In genomic region chr2:3728104-3729054, GRCh38 we compare ENCODE assay signal across 8 cellular contexts. TPM values are rescaled to one million over a fixed set of nuclear protein-coding genes. Genes with fewer than 3 reads are reported as not detected.
DNase-seq lines count a peak whose midpoint lies in the region; ATAC-seq, FAIRE-seq and TF ChIP-seq lines count a peak whose summit lies in the region.

No MANE protein-coding gene starts in this region.

- H3K36me3 Mint-ChIP-seq in GM23338 (ENCODE audit: low read depth): no peaks in the 10 kb centered on the region
- H3K36me3 Mint-ChIP-seq in CD8-positive, alpha-beta memory T cell: peaks cover 0 to 1% (median 0%) of the 10 kb centered on the region in 3 donors
- H3K36me3 Mint-ChIP-seq in effector memory CD8-positive, alpha-beta T cell (ENCODE audit: insufficient read depth): peaks cover 3% of the 10 kb centered on the region

- H4K20me1 ChIP-seq in BLaER1 (no peaks in the 10 kb centered on the region), GM23338 (replicated peaks; ENCODE audit: insufficient read depth) (no peaks in the 10 kb centered on the region), K562 (replicated peaks; ENCODE audit: control insufficient read depth, insufficient read depth, low read length) (no peaks in the 10 kb centered on the region)

- H3K79me2 ChIP-seq in GM23338 (replicated peaks; ENCODE audit: insufficient read depth): no peaks in the 10 kb centered on the region
- no peaks in the 10 kb centered on the region for H3K79me2 ChIP-seq in K562 (ENCODE audit: control insufficient read depth, insufficient read depth, low read length)

- H3K27me3 Mint-ChIP-seq in GM23338 (ENCODE audit: insufficient read depth, low read depth, poor library complexity): peaks cover 5% of the 10 kb centered on the region
- peaks cover 16 to 37% of the 10 kb centered on the region in 2 donors for H3K27me3 Mint-ChIP-seq in CD8-positive, alpha-beta memory T cell
- peaks cover 26 to 58% of the 10 kb centered on the region in 2 donors for H3K27me3 Mint-ChIP-seq in effector memory CD8-positive, alpha-beta T cell

- TF ChIP-seq POLR2A in K562 (conservative IDR thresholded peaks at IDR 0.05): no peak

- ATAC-seq in GM23338: peak; percentile 55
- ATAC-seq in K562: peak; percentile 74; the same call in 2 of the 3 replicates
- peak; percentile 49 for ATAC-seq in aorta (ENCODE audit: low FRiP score)
- ATAC-seq in effector memory CD8-positive, alpha-beta T cell (replicated peaks): no peak

- H3K4me3 ChIP-seq in BLaER1 (no peak overlapping the region), GM23338 (no peak overlapping the region), K562 (no peak overlapping the region), aorta (ENCODE audit: low read length in 2 of 2) (no peak overlapping the region)
- no peak overlapping the region for H3K4me3 ChIP-seq in CD8-positive, alpha-beta memory T cell (ENCODE audit: low read length)

- no peaks in the 10 kb centered on the region for H3F3A ChIP-seq in GM23338 (replicated peaks; ENCODE audit: low read depth)

- no peak for TF ChIP-seq EP300 in K562 (IDR thresholded peaks at IDR 0.05; ENCODE audit: low read length)

- H3K4me1 ChIP-seq in BLaER1: peaks cover 17% of the 10 kb centered on the region
- H3K4me1 ChIP-seq in GM23338 (ENCODE audit: insufficient read depth): no peaks in the 10 kb centered on the region; the same call in 1 of the 2 replicates
- H3K4me1 ChIP-seq in K562 (replicated peaks in 1 of 2; ENCODE audit: control insufficient read depth in 2 of 2, insufficient read depth in 2 of 2, low read length in 2 of 2): no peaks in the 10 kb centered on the region
- no peaks in the 10 kb centered on the region for H3K4me1 ChIP-seq in aorta (ENCODE audit: control insufficient read depth in 1 of 2, insufficient read depth in 2 of 2, low read length in 2 of 2)
- no peaks in the 10 kb centered on the region for H3K4me1 ChIP-seq in CD8-positive, alpha-beta memory T cell (ENCODE audit: insufficient read depth, low read length)

- DNase-seq in GM23338 (ENCODE audit: low spot score): peak; percentile 80
- peak; percentile 44 for DNase-seq in NCI-H460 (ENCODE audit: extremely low read depth, low read depth)
- DNase-seq in K562 (ENCODE audit: extremely low read depth in 1 of 4, low spot score in 3 of 4): peak; percentile 42 to 49 (median 46)
- peak; percentile 51 for DNase-seq in kidney tubule cell (ENCODE audit: low spot score)
- peak in 1 of 2 donors; percentile 54 for DNase-seq in aorta
- no peak for DNase-seq in CD8-positive, alpha-beta memory T cell
- no peak for DNase-seq in effector memory CD8-positive, alpha-beta T cell

- H2AFZ ChIP-seq in GM23338 (peak overlapping the region; percentile 25; the same call in 1 of the 2 replicates), K562 (ENCODE audit: low read depth, low read length) (no peak overlapping the region)

- H3K9me3 Mint-ChIP-seq in GM23338: peaks cover 76% of the 10 kb centered on the region
- H3K9me3 Mint-ChIP-seq in CD8-positive, alpha-beta memory T cell: peaks cover 0 to 10% (median 0%) of the 10 kb centered on the region in 5 donors
- H3K9me3 Mint-ChIP-seq in effector memory CD8-positive, alpha-beta T cell: no peaks in the 10 kb centered on the region

- TF ChIP-seq CTCF in GM23338 (conservative IDR thresholded peaks at IDR 0.05; ENCODE audit: low read depth in 2 of 2) (peak; percentile 54 to 60), K562 (IDR thresholded peaks at IDR 0.05 in 2 of 3, conservative IDR thresholded peaks at IDR 0.05 in 1 of 3; ENCODE audit: insufficient read depth in 2 of 3, low read depth in 1 of 3, low read length in 3 of 3) (peak; percentile 44 to 67 (median 49); a peak in 5 of 6 replicates)

- H3K4me3 Mint-ChIP-seq in GM23338: peak overlapping the region; percentile 56
- H3K4me3 Mint-ChIP-seq in CD8-positive, alpha-beta memory T cell: no peak overlapping the region
- no peak overlapping the region for H3K4me3 Mint-ChIP-seq in effector memory CD8-positive, alpha-beta T cell

- no peaks in the 10 kb centered on the region for H3K9me1 ChIP-seq in K562 (ENCODE audit: control insufficient read depth, insufficient read depth, low read length)

- no peak overlapping the region for H3K27ac Mint-ChIP-seq in GM23338
- H3K27ac Mint-ChIP-seq in CD8-positive, alpha-beta memory T cell: no peak overlapping the region
- H3K27ac Mint-ChIP-seq in effector memory CD8-positive, alpha-beta T cell: no peak overlapping the region

- no peaks in the 10 kb centered on the region for H3K27me3 ChIP-seq in BLaER1
- no peaks in the 10 kb centered on the region for H3K27me3 ChIP-seq in GM23338 (ENCODE audit: insufficient read depth)
- peaks cover 0 to 19% of the 10 kb centered on the region in 2 experiments; a peak in 2 of 5 replicates for H3K27me3 ChIP-seq in K562 (ENCODE audit: control insufficient read depth in 2 of 2, insufficient read depth in 2 of 2, low read length in 2 of 2)
- H3K27me3 ChIP-seq in aorta (ENCODE audit: control insufficient read depth in 1 of 2, insufficient read depth in 2 of 2, low read length in 1 of 2): no peaks in the 10 kb centered on the region
- H3K27me3 ChIP-seq in CD8-positive, alpha-beta memory T cell (ENCODE audit: insufficient read depth, low read length, poor library complexity, severe bottlenecking): no peaks in the 10 kb centered on the region

- H3K4me2 ChIP-seq in BLaER1 (peak overlapping the region; percentile 62), GM23338 (no peak overlapping the region), K562 (ENCODE audit: insufficient read depth, low read length) (no peak overlapping the region)

- H3K4me1 Mint-ChIP-seq in GM23338: peaks cover 3% of the 10 kb centered on the region; the same call in 2 of the 3 replicates
- peaks cover 0 to 2% (median 0%) of the 10 kb centered on the region in 3 donors for H3K4me1 Mint-ChIP-seq in CD8-positive, alpha-beta memory T cell
- H3K4me1 Mint-ChIP-seq in effector memory CD8-positive, alpha-beta T cell (ENCODE audit: low read depth in 2 of 2): no peaks in the 10 kb centered on the region

- in situ Hi-C loops in K562 (cut with MboI): no loop called here

- intact Hi-C loops in K562 (cut with micrococcal nuclease): loop anchor here (1.0 to 2.0 kb wide), 2 partner anchors 53 to 98 kb away; no protein-coding TSS in a partner anchor
- intact Hi-C loops in aorta (cut with DNase I): loop anchor here in 1 of 2 donors (5.0 kb wide), 1 partner anchor 49 kb away; no protein-coding TSS in a partner anchor

- H3K9me2 ChIP-seq in GM23338 (ENCODE audit: insufficient read depth): no peaks in the 10 kb centered on the region

- H3K9ac ChIP-seq in BLaER1 (peak overlapping the region; percentile 49; the same call in 1 of the 2 replicates), K562 (ENCODE audit: insufficient read depth in 1 of 2, low read depth in 2 of 2, low read length in 2 of 2) (no peak overlapping the region)

- WGBS in K562 (ENCODE audit: insufficient coverage, low coverage, missing lambda C conversion rate): under 1% methylated on average over 20 of the region's 22 CpGs
- 23 to 27% methylated on average over 22 of the region's 22 CpGs for WGBS in aorta, 2 donors

- POLR2A ChIA-PET in K562 (lab: Yijun Ruan, JAX): interaction anchor here (0.7 kb wide), 1 partner anchor 53 kb away, joined by 3 read pairs; no protein-coding TSS in a partner anchor
- POLR2A ChIA-PET in CD8-positive, alpha-beta memory T cell (lab: Charles Lee): no interaction called here

- H3K9me3 ChIP-seq in BLaER1 (no peaks in the 10 kb centered on the region), K562 (replicated peaks; ENCODE audit: control insufficient read depth, insufficient read depth, low read depth, low read length) (no peaks in the 10 kb centered on the region), aorta (ENCODE audit: control insufficient read depth, low read length) (no peaks in the 10 kb centered on the region)
- H3K9me3 ChIP-seq in CD8-positive, alpha-beta memory T cell (ENCODE audit: low read length): no peaks in the 10 kb centered on the region

- FAIRE-seq in K562 (lab: Jason Lieb, UNC): peak; percentile 88

- H3K27ac ChIP-seq in BLaER1: peak overlapping the region; percentile 31; the same call in 1 of the 2 replicates
- H3K27ac ChIP-seq in GM23338 (ENCODE audit: low read depth): no peak overlapping the region
- no peak overlapping the region for H3K27ac ChIP-seq in K562 (ENCODE audit: extremely low read depth, low read depth, low read length)
- no peak overlapping the region for H3K27ac ChIP-seq in aorta (ENCODE audit: low read depth in 1 of 2, low read length in 2 of 2)
- no peak overlapping the region for H3K27ac ChIP-seq in CD8-positive, alpha-beta memory T cell (ENCODE audit: low read depth, low read length)

- TF ChIP-seq RAD21 in K562 (CRISPR knock-in tag; conservative IDR thresholded peaks at IDR 0.05 in 1 of 2, IDR thresholded peaks at IDR 0.05 in 1 of 2): peak; percentile 40 to 63; a peak in 3 of 4 replicates

- no TSS peak for BruUV-seq in K562 (replicated peaks; lab: Mats Ljungman, UMichigan)

- CTCF ChIA-PET in K562 (lab: Yijun Ruan, JAX; ENCODE audit: low intra/inter-chr PET ratio): interaction anchor here (0.6 to 0.7 kb wide), 2 partner anchors 760 to 796 kb away, joined by 3 read pairs; no protein-coding TSS in a partner anchor
- CTCF ChIA-PET in CD8-positive, alpha-beta memory T cell (lab: Charles Lee): interaction anchor here (1.0 to 1.2 kb wide), 2 partner anchors 10 to 11 kb away, joined by 3 read pairs; no protein-coding TSS in a partner anchor

- H3K36me3 ChIP-seq in BLaER1 (no peaks in the 10 kb centered on the region), GM23338 (ENCODE audit: insufficient read depth) (no peaks in the 10 kb centered on the region), K562 (ENCODE audit: control insufficient read depth, insufficient read depth, low read length) (no peaks in the 10 kb centered on the region), aorta (ENCODE audit: control insufficient read depth in 1 of 2, insufficient read depth in 2 of 2, low read length in 1 of 2) (no peaks in the 10 kb centered on the region)
- no peaks in the 10 kb centered on the region for H3K36me3 ChIP-seq in CD8-positive, alpha-beta memory T cell (ENCODE audit: insufficient read depth, low read length)

RNA-seq across cellular contexts. Expression of gene DCDC2C, which starts 25.0 kb away (rescaled TPM):
- total RNA-seq in GM23338 (2014; rRNA removed; shearing (Covaris generic)): not detected in 2 replicates
- 0.45 and 0.50 TPM in 2 replicates for polyA plus RNA-seq in GM23338 (2016; fragmentation: Nextera tagmentation; extraction: Ambion mirVana)
- not detected in 2 replicates for total RNA-seq in NCI-H460 (2014; rRNA removed; shearing (Covaris generic))
- not detected in 2 replicates for polyA plus RNA-seq in NCI-H460 (2014; cell fraction: nucleus; rRNA removed)
- total RNA-seq in K562 (2011; cell fraction: chromatin; rRNA removed; ENCODE audit: low replicate concordance): not detected in 2 replicates
- total RNA-seq in K562 (2011; cell fraction: nucleolus; rRNA removed): not detected in 2 replicates
- total RNA-seq in K562 (2011; cell fraction: nucleoplasm; rRNA removed): not detected in 2 replicates
- not detected in 2 replicates for total RNA-seq in K562 (2014; rRNA removed)
- not detected in 2 replicates for total RNA-seq in K562 (2014; rRNA removed; fragmentation: Illumina TruSeq; extraction: Trizol)
- not detected in 2 replicates for total RNA-seq in K562 (2015; rRNA removed; fragmentation: Illumina TruSeq; extraction: Trizol)
- not detected in 2 replicates for total RNA-seq in K562 (2021)
- not detected in 2 replicates for polyA plus RNA-seq in K562 (2011; rRNA removed)
- polyA plus RNA-seq in K562 (2011; cell fraction: cytosol; rRNA removed): not detected in 2 replicates
- not detected in 2 replicates for polyA plus RNA-seq in K562 (2011; cell fraction: nucleus; rRNA removed)
- not detected in 2 replicates for polyA plus RNA-seq in K562 (2012)
- not detected in 2 replicates for polyA plus RNA-seq in K562 (2014; fragmentation: Illumina TruSeq; extraction: Trizol)
- polyA plus RNA-seq in K562 (2014; fragmentation: Nextera tagmentation; extraction: Ambion mirVana): not detected
- not detected in 2 replicates for polyA plus RNA-seq in K562 (2014; rRNA removed)
- not detected in 2 replicates for polyA minus RNA-seq in K562 (2011; rRNA and poly(A)+ RNA removed)
- not detected in 2 replicates for polyA minus RNA-seq in K562 (2011; cell fraction: cytosol; rRNA and poly(A)+ RNA removed)
- polyA minus RNA-seq in K562 (2011; cell fraction: nucleus; rRNA and poly(A)+ RNA removed): not detected in 2 replicates
- under 1 TPM in 1 of 2 donors, not detected in 1; 0.27 TPM for total RNA-seq in aorta
- 10 to 100 TPM in 1 of 2 donors, 1 to 10 TPM in 1; 2.4 to 10.7 TPM for polyA plus RNA-seq in aorta
- not detected for total RNA-seq in CD8-positive, alpha-beta memory T cell
- not detected for polyA plus RNA-seq in CD8-positive, alpha-beta memory T cell

Comparison
In these comparisons a context has a peak if more than half of its experiments do, and no peak if none do; other contexts are left out.
1. DNase-seq: peak in GM23338 (single experiment), NCI-H460 (single experiment), K562 (4 of 4) and kidney tubule cell (single experiment); none in CD8-positive, alpha-beta memory T cell (0 of 5) and effector memory CD8-positive, alpha-beta T cell (0 of 3).